ENCODE assay signal across 27 cellular contexts in the genomic region with DNA sequence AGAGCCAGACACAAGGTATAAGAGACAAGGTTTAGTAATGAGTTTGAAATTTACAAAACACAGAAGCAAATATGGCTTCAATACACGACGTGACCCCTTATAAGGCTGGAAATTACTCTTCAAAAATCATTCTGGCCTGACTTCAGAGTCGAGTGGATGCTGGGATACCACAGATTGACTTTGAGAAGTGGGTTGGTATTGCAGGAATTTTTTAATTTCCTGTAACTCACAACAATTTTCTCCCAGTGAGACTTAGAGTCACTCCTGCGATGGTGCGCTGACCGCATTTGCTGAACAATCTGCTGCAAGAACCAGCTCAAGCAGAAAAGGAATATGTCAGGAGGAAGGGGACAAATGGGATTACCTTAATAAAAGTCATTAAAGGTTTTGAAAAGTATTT.
"Had no signal": no experiment of that assay in that cellular context is flagged by ENCODE, and none has a peak within 500 bp of the region (broad histone marks: within the 10 kb centered on the region; RNA-seq: fewer than 3 reads in every experiment).

No MANE protein-coding gene starts in this region.

- H3K9me3 Mint-ChIP-seq: dendritic cell treated with granulocyte-macrophage colony-stimulating factor and Interleukin-4, amounts not matched to agents 40 ng/mL and 50 ng/mL, for 4 days; endodermal cell; natural killer cell; neural crest cell; stimulated activated effector memory CD8-positive, alpha-beta T cell treated with anti-CD3 and anti-CD28 coated beads, Interleukin-12 subunit alpha, Interleukin-12 subunit beta, amount 100 ng/mL, for 72 hours had no signal

- H3K27me3 ChIP-seq: gastrocnemius medialis, hepatocyte, thyroid gland had no signal

- H3K79me2 ChIP-seq: hepatocyte, parathyroid adenoma had no signal

- H3K27ac Mint-ChIP-seq: dendritic cell treated with granulocyte-macrophage colony-stimulating factor and Interleukin-4, amounts not matched to agents 40 ng/mL and 50 ng/mL, for 4 days; endodermal cell; memory B cell; natural killer cell; stimulated activated effector memory CD8-positive, alpha-beta T cell treated with anti-CD3 and anti-CD28 coated beads, Interleukin-12 subunit alpha, Interleukin-12 subunit beta, amount 100 ng/mL, for 72 hours had no signal

- H3K36me3 ChIP-seq: gastrocnemius medialis, prostate gland, sigmoid colon, stomach, thyroid gland had no signal

- H3K4me1 ChIP-seq: gastrocnemius medialis, parathyroid adenoma, prostate gland, sigmoid colon, stomach, thyroid gland had no signal

- H3K4me1 Mint-ChIP-seq: memory B cell; natural killer cell; neural crest cell; stimulated activated effector memory CD8-positive, alpha-beta T cell treated with anti-CD3 and anti-CD28 coated beads, Interleukin-12 subunit alpha, Interleukin-12 subunit beta, amount 100 ng/mL, for 72 hours had no signal

- H3K27ac ChIP-seq: epithelial cell of prostate, gastrocnemius medialis, hepatocyte, parathyroid adenoma, prostate gland, sigmoid colon, stomach, thyroid gland had no signal

- H3K9ac ChIP-seq: parathyroid adenoma had no signal

- DNase-seq: effector CD8-positive, alpha-beta T cell; endodermal cell; foreskin fibroblast; gastrocnemius medialis; head of caudate nucleus; islet precursor cell; natural killer cell; right cardiac atrium; sigmoid colon; stimulated activated CD4-positive, alpha-beta T cell treated with anti-CD3 and anti-CD28 coated beads, Interleukin-2, amount 100 ng/mL, for 24 hours; stimulated activated CD4-positive, alpha-beta T cell treated with anti-CD3 and anti-CD28 coated beads, Interleukin-4, amount 100 ng/mL, for 24 hours; stimulated activated naive CD4-positive, alpha-beta T cell treated with Interleukin-2 at 50 U/mL for 16 hours; stomach; trophoblast cell had no signal

- H3K4me2 ChIP-seq: hepatocyte had no signal

- ATAC-seq: esophagus mucosa; gastrocnemius medialis; left lobe of liver; natural killer cell; right cardiac atrium; stimulated activated effector memory CD8-positive, alpha-beta T cell treated with anti-CD3 and anti-CD28 coated beads, Interleukin-12 subunit alpha, Interleukin-12 subunit beta, amount 100 ng/mL, for 72 hours had no signal

- FAIRE-seq: colon had no signal

- H2AFZ ChIP-seq: hepatocyte, parathyroid adenoma had no signal

- H3K9me3 ChIP-seq: gastrocnemius medialis, prostate gland, sigmoid colon, stomach, thyroid gland had no signal

- H3K36me3 Mint-ChIP-seq: memory B cell; natural killer cell; stimulated activated effector memory CD8-positive, alpha-beta T cell treated with anti-CD3 and anti-CD28 coated beads, Interleukin-12 subunit alpha, Interleukin-12 subunit beta, amount 100 ng/mL, for 72 hours had no signal

- H3K4me3 ChIP-seq: gastrocnemius medialis, hepatocyte, lung, prostate gland, sigmoid colon, stomach, thyroid gland had no signal

- H3K4me3 Mint-ChIP-seq: dendritic cell treated with granulocyte-macrophage colony-stimulating factor and Interleukin-4, amounts not matched to agents 40 ng/mL and 50 ng/mL, for 4 days; endodermal cell; memory B cell; natural killer cell; neural crest cell; stimulated activated effector memory CD8-positive, alpha-beta T cell treated with anti-CD3 and anti-CD28 coated beads, Interleukin-12 subunit alpha, Interleukin-12 subunit beta, amount 100 ng/mL, for 72 hours had no signal
